In the genomic region with DNA sequence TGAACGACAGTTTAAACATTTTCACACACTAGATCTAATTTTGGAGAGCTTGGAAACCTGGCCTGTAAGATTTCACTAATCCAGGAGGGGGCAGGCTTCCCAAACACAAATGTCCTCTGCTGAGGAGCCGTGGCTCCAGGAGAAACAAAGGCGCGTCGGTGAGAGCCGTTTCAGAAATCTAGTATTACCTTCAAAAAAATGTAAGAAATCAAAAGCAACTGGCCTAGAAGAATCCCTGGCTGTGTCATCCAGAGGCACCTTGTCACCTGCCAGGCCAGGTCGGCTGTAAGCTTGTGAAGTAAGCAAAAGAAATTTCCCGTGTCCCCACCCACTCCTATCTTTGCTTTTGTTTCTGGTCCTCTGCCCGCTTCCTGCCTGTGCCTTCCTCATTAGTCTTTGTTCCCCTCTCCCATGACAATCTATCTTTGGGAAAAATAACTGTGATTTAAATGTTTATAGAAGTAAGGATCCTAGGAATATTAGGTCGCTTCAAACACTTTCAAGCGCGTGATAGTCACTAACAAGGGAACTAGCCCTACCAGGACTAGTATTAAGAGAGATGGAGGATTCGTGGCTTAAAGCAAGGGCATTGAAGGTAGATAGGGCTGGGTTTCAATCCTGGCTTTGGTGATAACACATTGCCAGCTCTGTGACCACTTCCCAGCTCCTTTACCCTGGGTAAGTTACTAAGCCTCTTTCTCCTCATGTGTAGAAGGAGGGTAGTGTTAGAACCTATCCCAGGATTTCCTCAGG, we compare ENCODE assay signal across 8 cellular contexts.
DNase-seq lines count a peak whose midpoint lies in the region; ATAC-seq and TF ChIP-seq lines count a peak whose summit lies in the region.

No MANE protein-coding gene starts in this region.

- BruUV-seq in A673 (replicated peaks; lab: Mats Ljungman, UMichigan) = no TSS peak

- intact Hi-C loops in A673 (cut with micrococcal nuclease; ENCODE audit: unreplicated experiment) = loop anchor here (1.0 to 10.0 kb wide), 5 partner anchors 212 to 574 kb away; no protein-coding TSS in a partner anchor

- peak overlapping the region; percentile 46 for H3K4me3 ChIP-seq in A673 (ENCODE audit: low read depth, low read length, poor library complexity, severe bottlenecking)
- H3K4me3 ChIP-seq in duodenal mucosa (ENCODE audit: low read depth in 1 of 2, low read length in 2 of 2) = peak overlapping the region; percentile 73 to 75
- H3K4me3 ChIP-seq in lung = peak overlapping the region; percentile 35

- H3K9me3 ChIP-seq in A673 (ENCODE audit: low read depth, low read length, poor library complexity, severe bottlenecking) (no peaks in the 10 kb centered on the region), duodenal mucosa (ENCODE audit: control insufficient read depth in 1 of 2, low read length in 2 of 2) (no peaks in the 10 kb centered on the region), lung (ENCODE audit: control insufficient read depth in 2 of 2, insufficient read depth in 1 of 2, low read length in 1 of 2) (no peaks in the 10 kb centered on the region)

- POLR2A ChIA-PET in A673 (lab: Charles Lee; ENCODE audit: low non-redundant PET) = interaction anchor here (0.6 kb wide), 1 partner anchor 23 kb away, joined by 3 read pairs; no protein-coding TSS in a partner anchor

- TF ChIP-seq CTCF in A673 (conservative IDR thresholded peaks at IDR 0.05; ENCODE audit: low read depth, low read length) = peak; percentile 82
- TF ChIP-seq CTCF in lung (IDR thresholded peaks at IDR 0.05; ENCODE audit: control extremely low read depth, extremely low read depth) = peak; percentile 87

- H3K4me1 ChIP-seq in A673 (ENCODE audit: insufficient read depth, low read length, poor library complexity, severe bottlenecking) (no peaks in the 10 kb centered on the region), duodenal mucosa (ENCODE audit: control insufficient read depth in 1 of 2, insufficient read depth in 2 of 2, low read length in 2 of 2) (peaks cover 18 to 28% of the 10 kb centered on the region in 2 donors), lung (ENCODE audit: control insufficient read depth in 2 of 2, insufficient read depth in 2 of 2, low read length in 2 of 2) (peaks cover 0 to 4% of the 10 kb centered on the region in 2 donors)

- DNase-seq in A673 (ENCODE audit: low spot score) = peak; percentile 80
- DNase-seq in NCI-H345 (lab: John Stamatoyannopoulos, UW) = peak; percentile 80
- DNase-seq in activated CD4-positive, alpha-beta T cell treated with anti-CD3 and anti-CD28 coated beads, Interleukin-2, amount 50 U/mL, for 1 hour = peak; percentile 65
- DNase-seq in lung (ENCODE audit: low spot score) = peak; percentile 68
- peak; percentile 43 to 51 (median 45) for DNase-seq in stimulated activated CD4-positive, alpha-beta T cell treated with anti-CD3 and anti-CD28 coated beads, TNF-alpha, amount 100 ng/mL, for 24 hours (ENCODE audit: low read depth in 3 of 3)

- peak; percentile 77 for ATAC-seq in GM18511 (IDR thresholded peaks at IDR 0.05; ENCODE audit: unreplicated experiment)
- ATAC-seq in HG03097 (IDR thresholded peaks at IDR 0.05; ENCODE audit: low FRiP score, unreplicated experiment) = peak; percentile 72
- peak; percentile 85 for ATAC-seq in lung (ENCODE audit: insufficient read depth, low FRiP score)

- H3K36me3 ChIP-seq in A673 (ENCODE audit: insufficient read depth, low read length, poor library complexity, severe bottlenecking) (no peaks in the 10 kb centered on the region), duodenal mucosa (ENCODE audit: control insufficient read depth in 1 of 2, insufficient read depth in 2 of 2, low read length in 2 of 2) (no peaks in the 10 kb centered on the region), lung (ENCODE audit: control insufficient read depth in 2 of 2, insufficient read depth in 2 of 2, low read length in 2 of 2) (no peaks in the 10 kb centered on the region)

- H3K27me3 ChIP-seq in A673 (replicated peaks; ENCODE audit: insufficient read depth, low read depth, low read length, poor library complexity) (no peaks in the 10 kb centered on the region), duodenal mucosa (ENCODE audit: control insufficient read depth in 1 of 2, insufficient read depth in 2 of 2, low read length in 2 of 2) (no peaks in the 10 kb centered on the region), lung (ENCODE audit: control insufficient read depth, insufficient read depth) (no peaks in the 10 kb centered on the region)

- 17 to 20% methylated on average over 13 of the region's 13 CpGs for WGBS in lung, 2 donors

- H3K9ac ChIP-seq in duodenal mucosa (ENCODE audit: low read depth in 1 of 2, low read length in 2 of 2) = peak overlapping the region; percentile 48 to 62

- H3K27ac ChIP-seq in A673 (ENCODE audit: low read depth, low read length, poor library complexity, severe bottlenecking) = no peak overlapping the region
- no peak overlapping the region for H3K27ac ChIP-seq in duodenal mucosa (ENCODE audit: low read depth, low read length)
- H3K27ac ChIP-seq in lung (ENCODE audit: low read depth in 1 of 2, low read length in 1 of 2) = no peak overlapping the region

- CTCF ChIA-PET in A673 (lab: Charles Lee) = interaction anchor here (0.7 to 1.6 kb wide), 2 partner anchors 341 to 415 kb away, joined by 3 to 4 read pairs; no protein-coding TSS in a partner anchor
